Comparison of ENCODE assay signal across 20 cellular contexts in genomic region chr3:161293381-161293780, GRCh38.
A peak's percentile ranks its signal among the peaks of the same experiment; 100 is the strongest.
DNase-seq lines count a peak whose midpoint lies in the region; ATAC-seq and TF ChIP-seq lines count a peak whose summit lies in the region.
"Had no signal": no experiment of that assay in that cellular context is flagged by ENCODE, and none has a peak within 500 bp of the region (broad histone marks: within the 10 kb centered on the region; RNA-seq: fewer than 3 reads in every experiment).

No MANE protein-coding gene starts in this region.

- CTCF ChIA-PET in HCT116 (lab: Charles Lee) (no interaction called here), WTC11 (lab: Charles Lee) (interaction anchor here (1.2 to 2.6 kb wide), 3 partner anchors 9 to 19 kb away, joined by 6 to 9 read pairs (median 6); no protein-coding TSS in a partner anchor)
- CTCF ChIA-PET in activated naive CD4-positive, alpha-beta T cell treated with anti-CD3 and anti-CD28 coated beads for 36 hours (lab: Charles Lee), result no interaction called here

- no peak overlapping the region for H3K9ac ChIP-seq in HCT116 (ENCODE audit: low read length)
- H3K9ac ChIP-seq in endodermal cell (ENCODE audit: extremely low read depth, low read length, poor library complexity, severe bottlenecking), result no peak overlapping the region
- H3K9ac ChIP-seq: BLaER1 treated with 17β-estradiol and CSF1 and Interleukin-3, amounts not matched to agents 10 nM and 100 nM had no signal

- H3K9me3 ChIP-seq in HCT116 (ENCODE audit: control insufficient read depth in 1 of 2, insufficient read depth in 1 of 2, low read depth in 1 of 2, low read length in 2 of 2) (peaks cover 3 to 5% of the 10 kb centered on the region in 2 experiments; a peak in 2 of 4 replicates), endodermal cell (ENCODE audit: control insufficient read depth, low read length) (peaks cover under 1% of the 10 kb centered on the region)
- H3K9me3 ChIP-seq: A549, Caco-2 had no signal

- no peak for TF ChIP-seq RAD21 in HCT116 (IDR thresholded peaks at IDR 0.05; ENCODE audit: low read depth)

- no peak overlapping the region for H3K4me2 ChIP-seq in HCT116 (ENCODE audit: low read length)
- H3K4me2 ChIP-seq: A549; BLaER1 treated with 17β-estradiol and CSF1 and Interleukin-3, amounts not matched to agents 10 nM and 100 nM had no signal

- H3K27ac Mint-ChIP-seq in WTC11, result no peak overlapping the region
- no peak overlapping the region for H3K27ac Mint-ChIP-seq in endodermal cell
- no peak overlapping the region for H3K27ac Mint-ChIP-seq in activated naive CD4-positive, alpha-beta T cell treated with anti-CD3 and anti-CD28 coated beads for 36 hours
- H3K27ac Mint-ChIP-seq: B cell; CD4-positive, alpha-beta T cell; CD8-positive, alpha-beta T cell had no signal

- H3K36me3 Mint-ChIP-seq in WTC11 (peaks cover 23% of the 10 kb centered on the region), endodermal cell (ENCODE audit: low read depth) (no peaks in the 10 kb centered on the region)
- peaks cover 11% of the 10 kb centered on the region for H3K36me3 Mint-ChIP-seq in activated naive CD4-positive, alpha-beta T cell treated with anti-CD3 and anti-CD28 coated beads for 36 hours (ENCODE audit: low read depth)

- no TSS peak for BruUV-seq in HCT116 (replicated peaks; lab: Mats Ljungman, UMichigan)

- DNase-seq in DMS 273 (lab: John Stamatoyannopoulos, UW; ENCODE audit: unreplicated experiment), result peak; percentile 22
- DNase-seq in DMS 273 treated with DMSO at 0.1 percent for 48 hours (lab: John Stamatoyannopoulos, UW), result no peak
- no peak for DNase-seq in HCT116 (ENCODE audit: low read depth, low spot score)
- no peak for DNase-seq in WTC11 (ENCODE audit: low spot score)
- DNase-seq in endodermal cell, result no peak
- no peak for DNase-seq in activated naive CD4-positive, alpha-beta T cell treated with anti-CD3 and anti-CD28 coated beads for 36 hours
- no peak for DNase-seq in NCI-H748 treated with DMSO at 0.1 percent for 48 hours (lab: John Stamatoyannopoulos, UW)
- DNase-seq: AML-193; Caco-2; Calu3; CD4-positive, alpha-beta T cell; CD8-positive, alpha-beta T cell; DMS79 treated with DMSO at 0.1 percent for 48 hours; GF-D8 had no signal

- intact Hi-C loops in HCT116 (cut with micrococcal nuclease), result no loop called here
- intact Hi-C loops in activated naive CD4-positive, alpha-beta T cell treated with anti-CD3 and anti-CD28 coated beads for 36 hours (cut with micrococcal nuclease), result no loop called here

- H3K27ac ChIP-seq in HCT116 (ENCODE audit: low read depth, low read length), result no peak overlapping the region
- H3K27ac ChIP-seq in endodermal cell (ENCODE audit: low read depth, low read length), result no peak overlapping the region
- H3K27ac ChIP-seq: 22Rv1; A549; BLaER1 treated with 17β-estradiol and CSF1 and Interleukin-3, amounts not matched to agents 10 nM and 100 nM; C4-2B had no signal

- peaks cover 0 to 8% of the 10 kb centered on the region in 2 experiments; a peak in 1 of 4 replicates for H3K4me1 ChIP-seq in HCT116 (ENCODE audit: control insufficient read depth in 1 of 2, insufficient read depth in 2 of 2, low read length in 2 of 2)
- no peaks in the 10 kb centered on the region for H3K4me1 ChIP-seq in endodermal cell (ENCODE audit: control insufficient read depth, insufficient read depth, low read length)
- H3K4me1 ChIP-seq: A549; BLaER1 treated with 17β-estradiol and CSF1 and Interleukin-3, amounts not matched to agents 10 nM and 100 nM; Caco-2 had no signal

- H3K4me3 Mint-ChIP-seq in WTC11, result no peak overlapping the region
- H3K4me3 Mint-ChIP-seq in endodermal cell, result no peak overlapping the region
- H3K4me3 Mint-ChIP-seq in activated naive CD4-positive, alpha-beta T cell treated with anti-CD3 and anti-CD28 coated beads for 36 hours, result no peak overlapping the region
- H3K4me3 Mint-ChIP-seq: B cell; CD4-positive, alpha-beta T cell; CD8-positive, alpha-beta T cell had no signal

- H3K4me3 ChIP-seq in HCT116 (replicated peaks in 1 of 2; ENCODE audit: low read depth in 1 of 2, low read length in 2 of 2) (no peak overlapping the region), endodermal cell (ENCODE audit: low read length) (no peak overlapping the region)
- H3K4me3 ChIP-seq: A549; BLaER1 treated with 17β-estradiol and CSF1 and Interleukin-3, amounts not matched to agents 10 nM and 100 nM had no signal

- POLR2A ChIA-PET in HCT116 (lab: Charles Lee), result no interaction called here
- POLR2A ChIA-PET in WTC11 (lab: Charles Lee), result no interaction called here

- no peaks in the 10 kb centered on the region for H3K4me1 Mint-ChIP-seq in WTC11
- no peaks in the 10 kb centered on the region for H3K4me1 Mint-ChIP-seq in endodermal cell
- H3K4me1 Mint-ChIP-seq in activated naive CD4-positive, alpha-beta T cell treated with anti-CD3 and anti-CD28 coated beads for 36 hours (ENCODE audit: low read depth), result no peaks in the 10 kb centered on the region
- H3K4me1 Mint-ChIP-seq: B cell had no signal

- no peaks in the 10 kb centered on the region for H3K79me2 ChIP-seq in HCT116 (ENCODE audit: insufficient read depth, low read length)

- no peaks in the 10 kb centered on the region for H3K27me3 Mint-ChIP-seq in WTC11 (ENCODE audit: low read depth)
- H3K27me3 Mint-ChIP-seq in endodermal cell (ENCODE audit: insufficient read depth), result no peaks in the 10 kb centered on the region
- H3K27me3 Mint-ChIP-seq in activated naive CD4-positive, alpha-beta T cell treated with anti-CD3 and anti-CD28 coated beads for 36 hours (ENCODE audit: low read depth), result no peaks in the 10 kb centered on the region
- H3K27me3 Mint-ChIP-seq: B cell; CD4-positive, alpha-beta T cell had no signal

- H3K9me2 ChIP-seq in HCT116 (ENCODE audit: insufficient read depth), result no peaks in the 10 kb centered on the region

- H3K27me3 ChIP-seq in HCT116 (ENCODE audit: insufficient read depth, low read length), result no peaks in the 10 kb centered on the region
- H3K27me3 ChIP-seq in endodermal cell (ENCODE audit: control insufficient read depth, insufficient read depth, low read length, poor library complexity, severe bottlenecking), result no peaks in the 10 kb centered on the region
- H3K27me3 ChIP-seq: BLaER1 treated with 17β-estradiol and CSF1 and Interleukin-3, amounts not matched to agents 10 nM and 100 nM had no signal

- H4K20me1 ChIP-seq in HCT116 (ENCODE audit: insufficient read depth), result no peaks in the 10 kb centered on the region
- H4K20me1 ChIP-seq: BLaER1 treated with 17β-estradiol and CSF1 and Interleukin-3, amounts not matched to agents 10 nM and 100 nM had no signal

- H3K36me3 ChIP-seq in HCT116 (ENCODE audit: control insufficient read depth in 1 of 2, insufficient read depth in 2 of 2, low read length in 2 of 2), result no peaks in the 10 kb centered on the region
- H3K36me3 ChIP-seq in endodermal cell (ENCODE audit: control insufficient read depth, insufficient read depth, low read length), result no peaks in the 10 kb centered on the region

- TF ChIP-seq POLR2A in HCT116 (IDR thresholded peaks at IDR 0.05; ENCODE audit: borderline replicate concordance, extremely low read depth, insufficient read depth, insufficient read length), result no peak

- ATAC-seq in HCT116 (peak; percentile 47; the same call in 1 of the 2 replicates), WTC11 (peak; percentile 63; the same call in 1 of the 2 replicates), HG03139 (IDR thresholded peaks at IDR 0.05; ENCODE audit: unreplicated experiment) (no peak)
- ATAC-seq: CD8-positive, alpha-beta T cell had no signal

- RAD21 ChIA-PET in HCT116 (lab: Charles Lee; ENCODE audit: low non-redundant PET in 1 of 2, low total read pairs in 2 of 2, uncharacterized antibody in 2 of 2, unreplicated experiment in 2 of 2), result no interaction called here

- 94% methylated on average over 2 of the region's 2 CpGs; no CpG with 5 or more reads in 1 of the 2 experiments for WGBS in endodermal cell (ENCODE audit: insufficient coverage in 1 of 2, insufficient read length in 1 of 2), 2 experiments

- H3K9me3 Mint-ChIP-seq in WTC11 (peaks cover 24% of the 10 kb centered on the region), endodermal cell (peaks cover 13% of the 10 kb centered on the region)
- peaks cover 18% of the 10 kb centered on the region for H3K9me3 Mint-ChIP-seq in activated naive CD4-positive, alpha-beta T cell treated with anti-CD3 and anti-CD28 coated beads for 36 hours

- H2AFZ ChIP-seq in HCT116 (ENCODE audit: low read depth, low read length, poor library complexity, severe bottlenecking), result no peak overlapping the region

- no peak for TF ChIP-seq CTCF in HCT116 (IDR thresholded peaks at IDR 0.05 in 2 of 3, conservative IDR thresholded peaks at IDR 0.05 in 1 of 3; ENCODE audit: borderline replicate concordance in 1 of 3, insufficient read depth in 1 of 3, low read depth in 2 of 3, low read length in 2 of 3)
- no peak for TF ChIP-seq CTCF in WTC11 (IDR thresholded peaks at IDR 0.05)
- peak; percentile 29 for TF ChIP-seq CTCF in endodermal cell (conservative IDR thresholded peaks at IDR 0.05)

TF ChIP-seq in HCT116, 20 proteins besides CTCF, POLR2A, EP300 and RAD21:
- TF ChIP-seq TCF7L2 (IDR thresholded peaks at IDR 0.05; ENCODE audit: borderline replicate concordance, extremely low read depth, insufficient read depth, insufficient read length) (no peak), CBX3 (IDR thresholded peaks at IDR 0.05; ENCODE audit: low read depth) (no peak), ELF1 (IDR thresholded peaks at IDR 0.05; ENCODE audit: borderline replicate concordance, low read depth) (no peak)

TF ChIP-seq in WTC11, 78 proteins besides CTCF, POLR2A, EP300 and RAD21 (continues in another document):
- TF ChIP-seq ZNF425 (CRISPR knock-in tag; conservative IDR thresholded peaks at IDR 0.05) (no peak), ZNF317 (CRISPR knock-in tag; IDR thresholded peaks at IDR 0.05; ENCODE audit: borderline replicate concordance, low read depth) (no peak), ATF3 (CRISPR knock-in tag; conservative IDR thresholded peaks at IDR 0.05) (no peak)
